33 cellular contexts compared by ENCODE assay signal in genomic region chr1:189908113-189908512, GRCh38.
"Had no signal": no experiment of that assay in that cellular context is flagged by ENCODE, and none has a peak within 500 bp of the region (broad histone marks: within the 10 kb centered on the region; RNA-seq: fewer than 3 reads in every experiment).

No MANE protein-coding gene starts in this region.

- DNase-seq: activated B cell treated with CpG ODN at 0.5 μM for 24 hours; activated CD4-positive, alpha-beta memory T cell treated with anti-CD3 and anti-CD28 coated beads for 36 hours; activated CD4-positive, alpha-beta T cell treated with anti-CD3 and anti-CD28 coated beads for 4 hours; activated CD4-positive, alpha-beta T cell treated with anti-CD3 and anti-CD28 coated beads, Interleukin-2, amount 10 ng/mL, durations not matched to agents 24 days and 14 days; activated CD4-positive, alpha-beta T cell treated with anti-CD3 and anti-CD28 coated beads, Interleukin-2, amount 50 U/mL, for 1 hour; activated CD4-positive, alpha-beta T cell treated with anti-CD3 and anti-CD28 coated beads, Interleukin-2, amount 50 U/mL, for 4 hours; activated CD4-positive, CD25-positive, alpha-beta regulatory T cell treated with anti-CD3 and anti-CD28 coated beads, Interleukin-2, amount 50 U/mL, for 72 hours; activated CD8-positive, alpha-beta memory T cell treated with anti-CD3 and anti-CD28 coated beads, Interleukin-2, amount 50 U/mL, for 4 hours; activated CD8-positive, alpha-beta T cell treated with anti-CD3 and anti-CD28 coated beads for 36 hours; activated effector memory CD4-positive, alpha-beta T cell treated with anti-CD3 and anti-CD28 coated beads, Interleukin-2, amount 50 U/mL, for 16 hours; activated gamma-delta T cell treated with Interleukin-2 at 50 U/mL for 16 hours; activated naive CD4-positive, alpha-beta T cell; activated naive CD4-positive, alpha-beta T cell treated with anti-CD3 and anti-CD28 coated beads for 36 hours; activated naive CD4-positive, alpha-beta T cell treated with anti-CD3 and anti-CD28 coated beads, Interleukin-2, amount 50 U/mL, for 16 hours; activated naive CD8-positive, alpha-beta T cell treated with anti-CD3 and anti-CD28 coated beads for 36 hours; activated T-cell treated with anti-CD3 and anti-CD28 coated beads for 4 hours; activated T-cell treated with anti-CD3 and anti-CD28 coated beads, Interleukin-2, amount 50 U/mL, for 1 hour; activated T-cell treated with anti-CD3 and anti-CD28 coated beads, Interleukin-2, amount 50 U/mL, for 4 hours; activated T-cell treated with anti-CD3 and anti-CD28 coated beads, Interleukin-2, amount 50 U/mL, for 72 hours; adrenal gland; amniotic stem cell; aorta; body of pancreas; brain microvascular endothelial cell; central memory CD4-positive, alpha-beta T cell; T-helper 1 cell; T-helper 2 cell; T-helper 9 cell had no signal

- H3K4me1 ChIP-seq: adrenal gland, body of pancreas, breast epithelium had no signal

- ATAC-seq: activated CD8-positive, alpha-beta T cell treated with anti-CD3 and anti-CD28 coated beads for 36 hours; activated naive CD4-positive, alpha-beta T cell treated with anti-CD3 and anti-CD28 coated beads, Interleukin-2, amount 50 U/mL, for 72 hours; activated T-cell treated with anti-CD3 and anti-CD28 coated beads, Interleukin-2, amount 50 U/mL, for 4 hours; activated T-cell treated with anti-CD3 and anti-CD28 coated beads, Interleukin-2, amount 50 U/mL, for 72 hours; activated T-helper 17 cell treated with anti-CD3 and anti-CD28 coated beads, Interleukin-2, amount 50 U/mL, for 72 hours; body of pancreas had no signal

- H3K36me3 ChIP-seq: adrenal gland, brain microvascular endothelial cell, breast epithelium had no signal

- H3K4me3 ChIP-seq: adrenal gland, body of pancreas, breast epithelium had no signal

- H3K27ac ChIP-seq: adrenal gland, body of pancreas, brain microvascular endothelial cell, breast epithelium, VCaP had no signal

- H3K9me3 ChIP-seq: adrenal gland, body of pancreas, breast epithelium had no signal

- FAIRE-seq: astrocyte had no signal

- H3K27me3 ChIP-seq: adrenal gland, body of pancreas, brain microvascular endothelial cell, breast epithelium had no signal
